Comparison of ENCODE assay signal across 18 cellular contexts in the genomic region with DNA sequence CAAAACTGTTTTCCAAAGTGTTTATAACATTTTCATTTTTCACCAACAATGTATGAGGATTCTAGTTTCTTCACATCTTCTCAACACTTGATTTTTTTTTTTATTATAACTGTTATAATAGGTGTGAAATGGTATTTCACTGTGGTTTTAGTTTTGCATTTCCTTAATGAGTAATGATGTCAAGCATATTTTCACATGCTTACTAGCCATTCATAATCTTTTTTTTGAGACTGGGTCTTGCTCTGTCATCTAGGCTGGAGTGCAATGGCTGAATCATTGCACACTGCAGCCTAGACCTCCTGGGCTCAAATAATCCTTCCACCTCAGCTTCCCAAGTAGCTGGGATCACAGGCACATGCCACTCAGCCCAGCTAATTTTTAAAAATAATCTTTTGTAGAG.
DNase-seq lines count a peak whose midpoint lies in the region; ATAC-seq and TF ChIP-seq lines count a peak whose summit lies in the region.
"Had no signal": no experiment of that assay in that cellular context is flagged by ENCODE, and none has a peak within 500 bp of the region (broad histone marks: within the 10 kb centered on the region; RNA-seq: fewer than 3 reads in every experiment).

No MANE protein-coding gene starts in this region.

- intact Hi-C loops in natural killer cell (cut with micrococcal nuclease): no loop called here
- intact Hi-C loops in left cardiac atrium (cut with DNase I): no loop called here

- TF ChIP-seq CTCF in natural killer cell (IDR thresholded peaks at IDR 0.05) (no peak), neural crest cell (conservative IDR thresholded peaks at IDR 0.05) (no peak), progenitor cell of endocrine pancreas (IDR thresholded peaks at IDR 0.05; ENCODE audit: unreplicated experiment) (no peak)

- H3K4me1 Mint-ChIP-seq in natural killer cell: peaks cover 8 to 12% of the 10 kb centered on the region in 2 donors
- peaks cover 10 to 11% of the 10 kb centered on the region in 2 donors for H3K4me1 Mint-ChIP-seq in natural killer cell treated with Interleukin-12 subunit alpha and Interleukin-12 subunit beta and Interleukin-15 and Interleukin-18, amount 100 ng/mL, for 72 hours (ENCODE audit: low read depth in 2 of 2)
- H3K4me1 Mint-ChIP-seq in central memory CD8-positive, alpha-beta T cell: peaks cover 8% of the 10 kb centered on the region
- H3K4me1 Mint-ChIP-seq in neural crest cell: no peaks in the 10 kb centered on the region
- H3K4me1 Mint-ChIP-seq in progenitor cell of endocrine pancreas (ENCODE audit: low read depth): no peaks in the 10 kb centered on the region
- H3K4me1 Mint-ChIP-seq: CD4-positive, alpha-beta memory T cell had no signal

- H3K4me3 Mint-ChIP-seq in natural killer cell (no peak overlapping the region), neural crest cell (no peak overlapping the region), progenitor cell of endocrine pancreas (ENCODE audit: low read depth) (no peak overlapping the region)
- no peak overlapping the region for H3K4me3 Mint-ChIP-seq in natural killer cell treated with Interleukin-12 subunit alpha and Interleukin-12 subunit beta and Interleukin-15 and Interleukin-18, amount 100 ng/mL, for 72 hours
- H3K4me3 Mint-ChIP-seq in central memory CD8-positive, alpha-beta T cell: no peak overlapping the region
- H3K4me3 Mint-ChIP-seq: CD4-positive, alpha-beta memory T cell had no signal

- H3K9me3 Mint-ChIP-seq in natural killer cell: peaks cover 0 to 5% of the 10 kb centered on the region in 2 donors
- H3K9me3 Mint-ChIP-seq in natural killer cell treated with Interleukin-12 subunit alpha and Interleukin-12 subunit beta and Interleukin-15 and Interleukin-18, amount 100 ng/mL, for 72 hours: peaks cover 4% of the 10 kb centered on the region
- no peaks in the 10 kb centered on the region for H3K9me3 Mint-ChIP-seq in central memory CD8-positive, alpha-beta T cell
- peaks cover 9% of the 10 kb centered on the region for H3K9me3 Mint-ChIP-seq in neural crest cell
- H3K9me3 Mint-ChIP-seq in progenitor cell of endocrine pancreas (ENCODE audit: low read depth): peaks cover 8% of the 10 kb centered on the region

- H3K27me3 Mint-ChIP-seq in natural killer cell (ENCODE audit: low read depth in 2 of 2) (peaks cover 3 to 14% of the 10 kb centered on the region in 2 donors), neural crest cell (ENCODE audit: low read depth) (no peaks in the 10 kb centered on the region), progenitor cell of endocrine pancreas (no peaks in the 10 kb centered on the region)
- H3K27me3 Mint-ChIP-seq in natural killer cell treated with Interleukin-12 subunit alpha and Interleukin-12 subunit beta and Interleukin-15 and Interleukin-18, amount 100 ng/mL, for 72 hours: peaks cover 5% of the 10 kb centered on the region in 2 donors
- peaks cover 10% of the 10 kb centered on the region for H3K27me3 Mint-ChIP-seq in central memory CD8-positive, alpha-beta T cell
- H3K27me3 Mint-ChIP-seq: CD4-positive, alpha-beta memory T cell had no signal

- DNase-seq in natural killer cell: no peak
- no peak for DNase-seq in natural killer cell treated with Interleukin-12 subunit alpha and Interleukin-12 subunit beta and Interleukin-15 and Interleukin-18, amount 100 ng/mL, for 72 hours (ENCODE audit: low spot score)
- no peak for DNase-seq in central memory CD8-positive, alpha-beta T cell (ENCODE audit: low spot score in 2 of 2)
- DNase-seq in neural crest cell (ENCODE audit: low read depth, low spot score): no peak
- no peak for DNase-seq in left cardiac atrium
- no peak for DNase-seq in stimulated activated CD4-positive, alpha-beta T cell treated with anti-CD3 and anti-CD28 coated beads, Interleukin-12 subunit alpha, Interleukin-12 subunit beta, amount 100 ng/mL, for 4 hours
- DNase-seq in progenitor cell of endocrine pancreas (ENCODE audit: low spot score, unreplicated experiment): no peak
- DNase-seq: ACHN; AML-193; BE2C; Calu3; CD4-positive, alpha-beta memory T cell; COR-L47; DMS53; DMS79 treated with DMSO at 0.1 percent for 48 hours; GM23248; H7 had no signal

- ATAC-seq in natural killer cell: peak; percentile 53 to 73 (median 64)
- ATAC-seq in natural killer cell treated with Interleukin-12 subunit alpha and Interleukin-12 subunit beta and Interleukin-15 and Interleukin-18, amount 100 ng/mL, for 72 hours: no peak
- ATAC-seq in central memory CD8-positive, alpha-beta T cell (replicated peaks; ENCODE audit: extremely low read depth, poor library complexity, severe bottlenecking): peak; percentile 56
- ATAC-seq in left cardiac atrium: no peak
- ATAC-seq: HCT116 had no signal

- H3K27ac Mint-ChIP-seq in natural killer cell (no peak overlapping the region), neural crest cell (ENCODE audit: unreplicated experiment) (peak overlapping the region; percentile 47), progenitor cell of endocrine pancreas (no peak overlapping the region)
- no peak overlapping the region for H3K27ac Mint-ChIP-seq in natural killer cell treated with Interleukin-12 subunit alpha and Interleukin-12 subunit beta and Interleukin-15 and Interleukin-18, amount 100 ng/mL, for 72 hours
- no peak overlapping the region for H3K27ac Mint-ChIP-seq in central memory CD8-positive, alpha-beta T cell (ENCODE audit: low read depth)
- H3K27ac Mint-ChIP-seq: CD4-positive, alpha-beta memory T cell had no signal

- H3K36me3 Mint-ChIP-seq in natural killer cell (peaks cover 5% of the 10 kb centered on the region), neural crest cell (ENCODE audit: low read depth) (peaks cover 20% of the 10 kb centered on the region), progenitor cell of endocrine pancreas (ENCODE audit: insufficient read depth) (peaks cover 15% of the 10 kb centered on the region)
- peaks cover 17% of the 10 kb centered on the region for H3K36me3 Mint-ChIP-seq in natural killer cell treated with Interleukin-12 subunit alpha and Interleukin-12 subunit beta and Interleukin-15 and Interleukin-18, amount 100 ng/mL, for 72 hours
- no peaks in the 10 kb centered on the region for H3K36me3 Mint-ChIP-seq in central memory CD8-positive, alpha-beta T cell (ENCODE audit: insufficient read depth)

Comparison
In these comparisons a context has a peak if more than half of its experiments do, and no peak if none do; other contexts are left out.
1. ATAC-seq: peak in natural killer cell (3 of 3) and central memory CD8-positive, alpha-beta T cell (single experiment); none in natural killer cell treated with Interleukin-12 subunit alpha and Interleukin-12 subunit beta and Interleukin-15 and Interleukin-18, amount 100 ng/mL, for 72 hours (0 of 2) and left cardiac atrium (0 of 2).